8 cellular contexts compared by ENCODE assay signal in the genomic region with DNA sequence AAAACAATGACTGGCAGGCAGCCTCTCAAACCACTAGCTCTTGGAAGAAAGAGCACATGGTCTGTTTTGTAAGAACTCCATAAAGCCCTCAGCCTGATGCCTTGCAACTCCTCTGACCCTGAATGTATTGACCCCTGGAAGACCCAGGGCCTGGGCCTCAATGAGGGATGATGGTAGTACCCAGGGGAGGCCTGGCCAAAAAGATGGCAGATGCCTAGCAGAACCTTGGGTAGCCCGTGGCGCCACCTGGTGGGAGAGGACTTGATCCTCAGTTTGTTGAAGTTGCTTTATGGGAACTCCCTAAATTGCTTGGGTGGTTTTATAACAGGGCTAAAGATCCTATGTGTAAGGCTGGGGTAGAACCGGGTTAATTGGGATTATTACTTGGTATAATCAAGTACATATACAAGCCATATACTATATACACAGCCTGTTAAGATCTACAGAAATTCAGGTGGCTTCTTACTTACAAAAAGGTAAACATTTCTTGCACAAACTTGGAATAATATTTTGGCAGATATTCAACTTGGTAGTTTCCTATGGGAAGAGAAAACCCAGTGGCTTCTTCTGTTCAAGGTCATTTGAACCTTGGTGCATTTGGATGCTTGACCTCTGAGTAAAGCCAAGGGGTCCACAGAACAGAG.
DNase-seq lines count a peak whose midpoint lies in the region; ATAC-seq, FAIRE-seq and TF ChIP-seq lines count a peak whose summit lies in the region.

No MANE protein-coding gene starts in this region.

- no peaks in the 10 kb centered on the region for H3K9me3 Mint-ChIP-seq in naive thymus-derived CD8-positive, alpha-beta T cell

- no peaks in the 10 kb centered on the region for H3K79me2 ChIP-seq in H1 (ENCODE audit: control insufficient read depth in 1 of 2, insufficient read depth in 2 of 2, low read length in 2 of 2)

- no peak overlapping the region for H3K9ac ChIP-seq in H1 (replicated peaks in 1 of 4; ENCODE audit: extremely low read depth in 1 of 4, low read depth in 3 of 4, low read length in 3 of 4)

- H3K36me3 ChIP-seq in H1 (ENCODE audit: control insufficient read depth in 2 of 4, insufficient read depth in 4 of 4, low read length in 3 of 4): no peaks in the 10 kb centered on the region

- H3K27me3 Mint-ChIP-seq in naive thymus-derived CD8-positive, alpha-beta T cell: peaks cover 3 to 11% (median 5%) of the 10 kb centered on the region in 5 donors

- H3K79me1 ChIP-seq in H1 (ENCODE audit: low read depth, low read length): no peaks in the 10 kb centered on the region

- H2AK5ac ChIP-seq in H1 (ENCODE audit: low read depth, low read length): no peak overlapping the region

- TF ChIP-seq POLR2A in H1 (IDR thresholded peaks at IDR 0.05; ENCODE audit: control extremely low read depth in 1 of 2, low read depth in 2 of 2, low read length in 2 of 2): no peak

- H4K5ac ChIP-seq in H1 (ENCODE audit: insufficient read length, low read depth, low read length): no peak overlapping the region

- H3K27ac Mint-ChIP-seq in naive thymus-derived CD8-positive, alpha-beta T cell: peak overlapping the region in 1 of 10 donors; percentile 55

- no peak overlapping the region for H3K4me3 Mint-ChIP-seq in naive thymus-derived CD8-positive, alpha-beta T cell

- H2BK15ac ChIP-seq in H1 (ENCODE audit: low read length): no peak overlapping the region

- no peaks in the 10 kb centered on the region for H3K27me3 ChIP-seq in H1 (replicated peaks in 1 of 4; ENCODE audit: control insufficient read depth in 3 of 4, extremely low read depth in 1 of 4, insufficient read depth in 3 of 4, low read length in 3 of 4)

- TF ChIP-seq EP300 in H1 (IDR thresholded peaks at IDR 0.05; ENCODE audit: borderline replicate concordance in 1 of 2, low read depth in 2 of 2, low read length in 2 of 2): no peak

- peak in 1 of 2 donors; percentile 40 for ATAC-seq in naive thymus-derived CD8-positive, alpha-beta T cell
- no peak for ATAC-seq in GM19455 (IDR thresholded peaks at IDR 0.05; ENCODE audit: unreplicated experiment)

- H2BK5ac ChIP-seq in H1 (ENCODE audit: low read depth, low read length): no peak overlapping the region

- H3K4me3 ChIP-seq in H1 (ENCODE audit: extremely low read depth in 1 of 4, insufficient read depth in 2 of 4, low read depth in 3 of 4, low read length in 4 of 4): no peak overlapping the region

- H3K18ac ChIP-seq in H1 (ENCODE audit: extremely low read depth, low read length): no peak overlapping the region

- POLR2A ChIA-PET in H1 (lab: Charles Lee; ENCODE audit: partially characterized antibody): no interaction called here
- POLR2A ChIA-PET in naive thymus-derived CD8-positive, alpha-beta T cell (lab: Charles Lee): no interaction called here

- H3K9me3 ChIP-seq in H1 (ENCODE audit: insufficient read depth in 2 of 2, low read depth in 1 of 2, low read length in 1 of 2): no peaks in the 10 kb centered on the region

- H3K56ac ChIP-seq in H1 (replicated peaks; ENCODE audit: insufficient read length, low read depth, low read length): no peak overlapping the region

- TF ChIP-seq CTCF in H1 (IDR thresholded peaks at IDR 0.05; ENCODE audit: control extremely low read depth in 1 of 3, insufficient read depth in 1 of 3, low read depth in 1 of 3, low read length in 3 of 3): peak; percentile 78 to 87 (median 79)

- H3K4me2 ChIP-seq in H1 (ENCODE audit: insufficient read depth in 1 of 2, low read depth in 2 of 2, low read length in 2 of 2): no peak overlapping the region

- no peak overlapping the region for H2BK12ac ChIP-seq in H1 (ENCODE audit: low read depth, low read length)

- WGBS in H1 (ENCODE audit: extremely low coverage in 1 of 2, insufficient coverage in 1 of 2, insufficient read length in 1 of 2, insufficient replicate concordance in 2 of 2, low coverage in 1 of 2, low lambda C conversion rate in 2 of 2, missing lambda C conversion rate in 1 of 2), 2 experiments: 27% methylated on average over 3 of the region's 3 CpGs; no CpG with 5 or more reads in 1 of the 2 experiments

- CTCF ChIA-PET in H1 (lab: Charles Lee; ENCODE audit: partially characterized antibody): interaction anchor here (0.7 to 2.1 kb wide), 25 partner anchors 8 to 721 kb away, joined by 3 to 10 read pairs (median 4); no protein-coding TSS in a partner anchor

- H4K8ac ChIP-seq in H1 (ENCODE audit: extremely low read depth, insufficient read depth, low read length): no peak overlapping the region

- H4K20me1 ChIP-seq in H1 (replicated peaks in 1 of 2; ENCODE audit: control insufficient read depth in 1 of 2, insufficient read depth in 2 of 2, low read length in 2 of 2): no peaks in the 10 kb centered on the region

- FAIRE-seq in H1 (lab: Jason Lieb, UNC): peak; percentile 90

- TF ChIP-seq RAD21 in H1 (IDR thresholded peaks at IDR 0.05 in 1 of 2, conservative IDR thresholded peaks at IDR 0.05 in 1 of 2; ENCODE audit: low read depth in 2 of 2, low read length in 2 of 2): peak; percentile 76 to 85

- H3K4me1 Mint-ChIP-seq in naive thymus-derived CD8-positive, alpha-beta T cell: no peaks in the 10 kb centered on the region

- H3K14ac ChIP-seq in H1 (ENCODE audit: insufficient read length): no peak overlapping the region

- H2BK20ac ChIP-seq in H1 (ENCODE audit: low read length): no peak overlapping the region

- DNase-seq in COLO668 (lab: John Stamatoyannopoulos, UW; ENCODE audit: unreplicated experiment) (peak; percentile 68), H4 (ENCODE audit: low spot score) (peak; percentile 56), NCI-H345 treated with DMSO at 0.1 percent for 48 hours (lab: John Stamatoyannopoulos, UW; ENCODE audit: unreplicated experiment) (peak; percentile 14), H1 (ENCODE audit: low read depth in 1 of 2, low spot score in 2 of 2) (peak; percentile 46 to 92), stromal cell of bone marrow (ENCODE audit: low read depth) (peak; percentile 27)
- peak; percentile 47 to 54 for DNase-seq in activated CD4-positive, alpha-beta T cell treated with anti-CD3 and anti-CD28 coated beads, Interleukin-2, amount 50 U/mL, for 24 hours (ENCODE audit: low read depth in 1 of 2, low spot score in 1 of 2)
- DNase-seq in naive thymus-derived CD8-positive, alpha-beta T cell: peak; percentile 15 to 78 (median 38)

- H3K23ac ChIP-seq in H1 (ENCODE audit: insufficient read length): no peak overlapping the region

- no peak overlapping the region for H4K91ac ChIP-seq in H1 (replicated peaks; ENCODE audit: insufficient read length, low read length)

- peaks cover 0 to 1% (median 0%) of the 10 kb centered on the region in 3 donors for H3K36me3 Mint-ChIP-seq in naive thymus-derived CD8-positive, alpha-beta T cell

- H2BK120ac ChIP-seq in H1 (replicated peaks; ENCODE audit: low read depth, low read length): no peak overlapping the region

- no peaks in the 10 kb centered on the region for H3K23me2 ChIP-seq in H1 (ENCODE audit: low read depth, low read length)

- H3K4me1 ChIP-seq in H1 (replicated peaks in 1 of 4; ENCODE audit: control insufficient read depth in 3 of 4, insufficient read depth in 4 of 4, low read length in 3 of 4): no peaks in the 10 kb centered on the region

- H2AFZ ChIP-seq in H1 (ENCODE audit: low read length): peak overlapping the region; percentile 63; the same call in 1 of the 2 replicates

- H3K27ac ChIP-seq in H1 (ENCODE audit: low read depth, low read length): no peak overlapping the region

- H3K4ac ChIP-seq in H1 (replicated peaks; ENCODE audit: insufficient read length, low read depth, low read length): no peak overlapping the region

TF ChIP-seq in H1, 55 proteins besides CTCF, POLR2A, EP300 and RAD21:
- no peak for TF ChIP-seq JUN (IDR thresholded peaks at IDR 0.05; ENCODE audit: low read depth, low read length)
- peak; percentile 93 for TF ChIP-seq YY1 (IDR thresholded peaks at IDR 0.05; ENCODE audit: low read depth, low read length)
- TF ChIP-seq TAF7 (optimal IDR thresholded peaks at IDR 0.05; ENCODE audit: borderline replicate concordance, low read depth, low read length): peak; percentile 23
TF ChIP-seq in H1: peak in this region for 2.

Comparison
In these comparisons a context has a peak if more than half of its experiments do, and no peak if none do; other contexts are left out.
1. DNase-seq: peak in every context shown above with its lines; median percentile 69 in H1; 68 in COLO668; 56 in H4; 50 in activated CD4-positive, alpha-beta T cell treated with anti-CD3 and anti-CD28 coated beads, Interleukin-2, amount 50 U/mL, for 24 hours; 38 in naive thymus-derived CD8-positive, alpha-beta T cell; 27 in stromal cell of bone marrow; 14 in NCI-H345 treated with DMSO at 0.1 percent for 48 hours.